8 cellular contexts compared by ENCODE assay signal in genomic region chr10:119315128-119316001, GRCh38.
DNase-seq lines count a peak whose midpoint lies in the region; ATAC-seq and TF ChIP-seq lines count a peak whose summit lies in the region.

No MANE protein-coding gene starts in this region.

- peak overlapping the region; percentile 99 for H3K27ac ChIP-seq in AG04450 (ENCODE audit: low read depth, low read length)

- ATAC-seq in GM18909 (IDR thresholded peaks at IDR 0.05; ENCODE audit: poor library complexity, unreplicated experiment) (peak; percentile 54), HG03342 (IDR thresholded peaks at IDR 0.05; ENCODE audit: unreplicated experiment) (peak; percentile 45)

- DNase-seq in AG04450 (ENCODE audit: low read depth, low spot score), result peak; percentile 74
- peak; percentile 51 for DNase-seq in SHP77 treated with DMSO at 0.1 percent for 48 hours (lab: John Stamatoyannopoulos, UW)
- peak; percentile 72 for DNase-seq in iPS-NIHi11 (ENCODE audit: low spot score)
- peak; percentile 56 to 77 (median 62) for DNase-seq in stimulated activated CD4-positive, alpha-beta T cell treated with anti-CD3 and anti-CD28 coated beads, TNF-alpha, amount 100 ng/mL, for 24 hours (ENCODE audit: low read depth in 3 of 3)
- DNase-seq in middle frontal gyrus (ENCODE audit: extremely low spot score, low spot score), result no peak

- peak overlapping the region; percentile 78 for H3K4me3 Mint-ChIP-seq in activated naive CD8-positive, alpha-beta T cell

- H3K4me3 ChIP-seq in AG04450 (ENCODE audit: low read depth, low read length), result no peak overlapping the region

- no peak for TF ChIP-seq CTCF in AG04450 (IDR thresholded peaks at IDR 0.05; ENCODE audit: low read depth, low read length)

- H3K27ac Mint-ChIP-seq in activated naive CD8-positive, alpha-beta T cell, result peak overlapping the region; percentile 90

- no peaks in the 10 kb centered on the region for H3K27me3 ChIP-seq in AG04450 (ENCODE audit: control insufficient read depth, insufficient read depth, low read length)

- CTCF ChIA-PET in AG04450 (lab: Charles Lee), result no interaction called here

- H3K27me3 Mint-ChIP-seq in activated naive CD8-positive, alpha-beta T cell, result no peaks in the 10 kb centered on the region

- no peaks in the 10 kb centered on the region for H3K9me3 ChIP-seq in AG04450 (ENCODE audit: control insufficient read depth, insufficient read depth, low read length)

- POLR2A ChIA-PET in AG04450 (lab: Yijun Ruan, JAX), result no interaction called here

- no peaks in the 10 kb centered on the region for H3K9me3 Mint-ChIP-seq in activated naive CD8-positive, alpha-beta T cell (ENCODE audit: low read depth)

- peaks cover 65% of the 10 kb centered on the region for H3K4me1 Mint-ChIP-seq in activated naive CD8-positive, alpha-beta T cell (ENCODE audit: low read depth)

- H3K36me3 Mint-ChIP-seq in activated naive CD8-positive, alpha-beta T cell, result peaks cover 9% of the 10 kb centered on the region
